Comparison of ENCODE assay signal across 1 cellular context in genomic region chr10:104308439-104308903, GRCh38.
TF ChIP-seq lines count a peak whose summit lies in the region.

No MANE protein-coding gene starts in this region.

TF ChIP-seq in SK-N-SH, 30 proteins besides CTCF, POLR2A, EP300 and RAD21 (continued from another document):
- TF ChIP-seq USF1 (IDR thresholded peaks at IDR 0.05; ENCODE audit: borderline replicate concordance, low read depth) = no peak
- TF ChIP-seq FOXM1 (IDR thresholded peaks at IDR 0.05; ENCODE audit: low read depth) = no peak
- TF ChIP-seq REST (IDR thresholded peaks at IDR 0.05; ENCODE audit: low read depth, low read length) = no peak
- TF ChIP-seq MXI1 (IDR thresholded peaks at IDR 0.05; ENCODE audit: low read depth, low read length) = no peak
- no peak for TF ChIP-seq FOSL2 (IDR thresholded peaks at IDR 0.05; ENCODE audit: borderline replicate concordance, low read depth)
- TF ChIP-seq EZH2phosphoT487 (IDR thresholded peaks at IDR 0.05; ENCODE audit: borderline replicate concordance, low read depth) = no peak
- no peak for TF ChIP-seq RFX5 (IDR thresholded peaks at IDR 0.05; ENCODE audit: low read length)
- no peak for TF ChIP-seq FOXJ3 (CRISPR knock-in tag; IDR thresholded peaks at IDR 0.05)
- TF ChIP-seq SMC3 (IDR thresholded peaks at IDR 0.05; ENCODE audit: low read depth, low read length) = no peak
- TF ChIP-seq NFIC (IDR thresholded peaks at IDR 0.05; ENCODE audit: borderline replicate concordance) = no peak
- no peak for TF ChIP-seq GATA2 (CRISPR knock-in tag; IDR thresholded peaks at IDR 0.05)
TF ChIP-seq in SK-N-SH: peak in this region for 0.
